Comparison of ENCODE assay signal across 10 cellular contexts in the genomic region with DNA sequence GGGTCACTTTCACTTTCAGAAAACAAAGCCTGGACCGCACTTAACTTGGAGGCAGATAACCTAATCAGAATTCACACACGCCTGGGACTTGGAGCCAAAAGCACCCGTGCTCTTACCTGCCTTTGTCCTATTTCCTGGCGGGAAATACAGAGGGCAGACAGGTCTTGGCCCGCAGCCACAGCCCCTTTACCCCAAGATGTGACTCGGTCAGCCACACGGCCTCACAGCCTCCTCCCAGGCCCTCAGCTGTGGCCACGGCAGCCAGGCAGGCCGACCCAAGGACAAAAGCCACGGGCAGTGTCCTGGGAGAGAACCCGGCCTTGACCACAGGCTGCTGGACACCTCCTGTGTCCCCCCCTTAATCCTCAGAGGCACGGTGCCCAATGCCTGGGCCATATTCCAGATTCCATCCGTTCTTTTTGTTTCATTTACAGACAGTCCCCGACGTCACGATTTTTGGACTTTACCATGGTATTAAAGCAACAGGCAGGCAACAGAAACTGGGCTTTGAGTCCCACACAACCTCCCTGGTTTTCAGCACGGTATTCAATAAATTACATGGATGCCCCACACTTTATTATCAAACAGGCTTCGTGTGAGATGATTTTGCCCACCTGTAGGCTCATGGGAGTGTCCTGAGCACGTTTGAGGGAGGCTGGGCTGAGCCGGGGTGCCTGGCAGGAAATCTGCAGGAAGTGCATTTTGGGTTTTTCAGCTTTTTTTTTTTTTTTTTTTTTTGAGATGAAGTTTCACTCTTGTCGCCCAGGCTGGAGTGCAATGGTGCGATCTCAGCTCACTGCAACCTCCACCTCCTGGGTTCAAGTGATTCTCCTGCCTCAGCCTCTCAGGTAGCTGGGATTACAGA. TPM values are rescaled to one million over a fixed set of nuclear protein-coding genes. Genes with fewer than 3 reads are reported as not detected.
A peak's percentile ranks its signal among the peaks of the same experiment; 100 is the strongest.
DNase-seq lines count a peak whose midpoint lies in the region; ATAC-seq, FAIRE-seq and TF ChIP-seq lines count a peak whose summit lies in the region.
"Had no signal": no experiment of that assay in that cellular context is flagged by ENCODE, and none has a peak within 500 bp of the region (broad histone marks: within the 10 kb centered on the region; RNA-seq: fewer than 3 reads in every experiment).

No MANE protein-coding gene starts in this region.

- ATAC-seq in RWPE2 (ENCODE audit: low read depth) (peak; percentile 12; the same call in 1 of the 3 replicates), HG02798 (IDR thresholded peaks at IDR 0.05; ENCODE audit: poor library complexity, unreplicated experiment) (no peak)

- no peak for FAIRE-seq in frontal cortex (lab: Jason Lieb, UNC)

- DNase-seq in AG09319 (ENCODE audit: extremely low read depth, low read depth) (peak; percentile 28), RWPE2 (ENCODE audit: low spot score) (no peak), frontal cortex (ENCODE audit: low spot score in 2 of 2) (peak; percentile 49 to 57), ovary (peak; percentile 75 to 91 (median 85)), dedifferentiated amniotic fluid mesenchymal stem cell (ENCODE audit: extremely low spot score) (no peak), T-helper 1 cell (no peak)
- DNase-seq in activated CD4-positive, CD25-positive, alpha-beta regulatory T cell treated with anti-CD3 and anti-CD28 coated beads, Interleukin-2, amount 50 U/mL, for 72 hours: no peak
- DNase-seq: CD4-positive, CD25-positive, alpha-beta regulatory T cell had no signal

- H3K36me3 ChIP-seq in RWPE2 (ENCODE audit: low read depth): no peaks in the 10 kb centered on the region
- no peaks in the 10 kb centered on the region for H3K36me3 ChIP-seq in ovary

- intact Hi-C loops in ovary (cut with DNase I): loop anchor here in 1 of 4 donors (5.0 kb wide), 1 partner anchor 44 kb away; no protein-coding TSS in a partner anchor

- no peaks in the 10 kb centered on the region for H3K27me3 ChIP-seq in RWPE2 (ENCODE audit: insufficient read depth, poor library complexity, severe bottlenecking)
- H3K27me3 ChIP-seq in ovary: no peaks in the 10 kb centered on the region

- H3K4me3 ChIP-seq in RWPE2 (ENCODE audit: severe bottlenecking) (no peak overlapping the region), ovary (peak overlapping the region; percentile 38)

- H3K9me3 ChIP-seq in RWPE2 (ENCODE audit: severe bottlenecking): no peaks in the 10 kb centered on the region
- no peaks in the 10 kb centered on the region for H3K9me3 ChIP-seq in ovary

- TF ChIP-seq CTCF in AG09319 (IDR thresholded peaks at IDR 0.05; ENCODE audit: low read depth, low read length) (no peak), RWPE2 (IDR thresholded peaks at IDR 0.05; ENCODE audit: poor library complexity, severe bottlenecking) (no peak), ovary (IDR thresholded peaks at IDR 0.05) (no peak)

- WGBS in ovary, 3 donors: 2 to 5% (median 3%) methylated on average over 21 to 22 of the region's 22 CpGs

- TF ChIP-seq EP300 in ovary (IDR thresholded peaks at IDR 0.05): no peak

- H3K27ac ChIP-seq in RWPE2 (ENCODE audit: poor library complexity, severe bottlenecking) (no peak overlapping the region), ovary (peak overlapping the region; percentile 79 to 85)

- H3K4me1 ChIP-seq in RWPE2 (ENCODE audit: insufficient read depth, poor library complexity, severe bottlenecking) (no peaks in the 10 kb centered on the region), ovary (ENCODE audit: insufficient read depth) (peaks cover 17% of the 10 kb centered on the region)

- no peak for TF ChIP-seq POLR2A in ovary (IDR thresholded peaks at IDR 0.05)

RNA-seq across cellular contexts. Expression of a gene that starts 30.0 kb away (rescaled TPM):
- total RNA-seq in frontal cortex (12.2 TPM), ovary (10 to 100 TPM; 17.2 to 77.3 (median 25.6) TPM)
- 10 to 100 TPM in 1 of 2 donors, 1 to 10 TPM in 1; 2.4 to 25.7 TPM for polyA plus RNA-seq in ovary

RNA-seq across cellular contexts. Expression of a gene that starts 34.9 kb away (rescaled TPM):
- total RNA-seq in frontal cortex: 6.5 TPM
- total RNA-seq in ovary: 10 to 100 TPM in 1 of 7 donors, 1 to 10 TPM in 6; 3.7 to 27.8 (median 6.0) TPM
- polyA plus RNA-seq in ovary: 1 to 10 TPM; 1.5 to 6.3 TPM
- total RNA-seq: activated T-helper 2 cell treated with anti-CD3 and anti-CD28 coated beads, Interferon-gamma antibody, Interleukin-2, Interleukin-4, amounts not matched to agents 10 μg/mL and 5 μg/mL and 100 μg/mL, durations not matched to agents 14 hours and 24 hours and 36 hours had no signal
- polyA plus RNA-seq: CD4-positive, CD25-positive, alpha-beta regulatory T cell had no signal

RNA-seq across cellular contexts. Expression of a gene that starts 35.7 kb away (rescaled TPM):
- total RNA-seq in frontal cortex (16.3 TPM), ovary (10 to 100 TPM in 6 of 7 donors, 1 to 10 TPM in 1; 9.3 to 40.5 (median 29.3) TPM)
- polyA plus RNA-seq in ovary: 10 to 100 TPM in 1 of 2 donors, 1 to 10 TPM in 1; 9.9 to 11.9 TPM

Comparison
In these comparisons a context has a peak if more than half of its experiments do, and no peak if none do; other contexts are left out.
1. DNase-seq: peak in AG09319 (single experiment), frontal cortex (2 of 2) and ovary (5 of 5); none in RWPE2 (single experiment), dedifferentiated amniotic fluid mesenchymal stem cell (single experiment), T-helper 1 cell (0 of 5) and activated CD4-positive, CD25-positive, alpha-beta regulatory T cell treated with anti-CD3 and anti-CD28 coated beads, Interleukin-2, amount 50 U/mL, for 72 hours (single experiment).